11 cellular contexts compared by ENCODE assay signal in the genomic region with DNA sequence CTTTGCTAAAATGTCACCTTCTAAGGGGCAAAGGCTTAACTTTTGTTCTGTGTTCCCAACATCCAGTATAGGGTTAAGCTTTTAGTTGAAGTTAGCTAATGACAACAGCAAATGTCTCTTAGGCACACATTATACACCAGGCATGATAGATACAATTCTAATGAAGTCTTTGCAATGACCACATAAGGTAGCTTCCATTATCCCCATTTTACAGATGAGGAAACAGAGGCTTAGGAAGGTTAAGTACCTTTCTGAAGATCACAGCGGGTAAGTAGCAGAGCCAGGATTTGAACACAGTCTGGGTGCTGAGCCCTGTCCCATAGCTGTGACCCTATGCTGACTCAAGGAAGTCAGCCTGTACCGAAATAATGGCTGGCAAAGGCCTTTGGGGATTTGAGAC. TPM values are rescaled to one million over a fixed set of nuclear protein-coding genes. Genes with fewer than 3 reads are reported as not detected.
DNase-seq lines count a peak whose midpoint lies in the region; ATAC-seq and TF ChIP-seq lines count a peak whose summit lies in the region.
"Had no signal": no experiment of that assay in that cellular context is flagged by ENCODE, and none has a peak within 500 bp of the region (broad histone marks: within the 10 kb centered on the region; RNA-seq: fewer than 3 reads in every experiment).

No MANE protein-coding gene starts in this region.

- peaks cover 41% of the 10 kb centered on the region for H3K4me1 Mint-ChIP-seq in activated naive CD4-positive, alpha-beta T cell treated with anti-CD3 and anti-CD28 coated beads, Interleukin-2, amount 50 U/mL, for 24 hours
- peaks cover 44% of the 10 kb centered on the region for H3K4me1 Mint-ChIP-seq in T-helper 17 cell
- H3K4me1 Mint-ChIP-seq in stimulated activated naive CD8-positive, alpha-beta T cell treated with anti-CD3 and anti-CD28 coated beads, Interleukin-15, amount 100 ng/mL, for 72 hours: peaks cover 47% of the 10 kb centered on the region

- ATAC-seq in T-helper 17 cell: no peak
- no peak for ATAC-seq in stimulated activated naive CD8-positive, alpha-beta T cell treated with anti-CD3 and anti-CD28 coated beads, Interleukin-15, amount 100 ng/mL, for 72 hours
- ATAC-seq in lower lobe of right lung: no peak
- ATAC-seq: mucosa of descending colon had no signal

- peak overlapping the region; percentile 82 to 91 for H3K4me3 ChIP-seq in foreskin fibroblast (ENCODE audit: low read depth in 1 of 2, low read length in 2 of 2)
- no peak overlapping the region for H3K4me3 ChIP-seq in lower lobe of right lung
- H3K4me3 ChIP-seq: mucosa of descending colon had no signal

- H3K27me3 Mint-ChIP-seq in activated naive CD4-positive, alpha-beta T cell treated with anti-CD3 and anti-CD28 coated beads, Interleukin-2, amount 50 U/mL, for 24 hours: no peaks in the 10 kb centered on the region
- H3K27me3 Mint-ChIP-seq in T-helper 17 cell: no peaks in the 10 kb centered on the region
- H3K27me3 Mint-ChIP-seq in stimulated activated naive CD8-positive, alpha-beta T cell treated with anti-CD3 and anti-CD28 coated beads, Interleukin-15, amount 100 ng/mL, for 72 hours: no peaks in the 10 kb centered on the region

- no peak for DNase-seq in activated naive CD4-positive, alpha-beta T cell (lab: John Stamatoyannopoulos, UW)
- DNase-seq in T-helper 17 cell: no peak
- DNase-seq in foreskin fibroblast: no peak
- no peak for DNase-seq in stimulated activated naive CD8-positive, alpha-beta T cell treated with anti-CD3 and anti-CD28 coated beads, Interleukin-15, amount 100 ng/mL, for 72 hours
- DNase-seq in lower lobe of right lung: no peak
- no peak for DNase-seq in stimulated activated CD4-positive, alpha-beta T cell treated with anti-CD3 and anti-CD28 coated beads, Interleukin-4, amount 100 ng/mL, for 4 hours
- DNase-seq in NOMO-1 treated with DMSO at 0.1 percent for 48 hours (lab: John Stamatoyannopoulos, UW; ENCODE audit: unreplicated experiment): no peak
- DNase-seq: mucosa of descending colon, NCI-H1694 had no signal

- TF ChIP-seq CTCF in foreskin fibroblast (IDR thresholded peaks at IDR 0.05; ENCODE audit: low read depth, low read length) (no peak), lower lobe of right lung (IDR thresholded peaks at IDR 0.05) (no peak)

- peak overlapping the region; percentile 96 for H3K4me3 Mint-ChIP-seq in activated naive CD4-positive, alpha-beta T cell treated with anti-CD3 and anti-CD28 coated beads, Interleukin-2, amount 50 U/mL, for 24 hours
- H3K4me3 Mint-ChIP-seq in T-helper 17 cell: peak overlapping the region; percentile 100
- peak overlapping the region; percentile 89 to 90 for H3K4me3 Mint-ChIP-seq in stimulated activated naive CD8-positive, alpha-beta T cell treated with anti-CD3 and anti-CD28 coated beads, Interleukin-15, amount 100 ng/mL, for 72 hours

- H3K36me3 ChIP-seq in lower lobe of right lung: peaks cover 59% of the 10 kb centered on the region

- no peak overlapping the region for H3K27ac ChIP-seq in lower lobe of right lung

- intact Hi-C loops in lower lobe of right lung (cut with DNase I): no loop called here

- no peaks in the 10 kb centered on the region for H3K9me3 Mint-ChIP-seq in activated naive CD4-positive, alpha-beta T cell treated with anti-CD3 and anti-CD28 coated beads, Interleukin-2, amount 50 U/mL, for 24 hours
- H3K9me3 Mint-ChIP-seq in stimulated activated naive CD8-positive, alpha-beta T cell treated with anti-CD3 and anti-CD28 coated beads, Interleukin-15, amount 100 ng/mL, for 72 hours: no peaks in the 10 kb centered on the region

- peak overlapping the region; percentile 35 for H3K27ac Mint-ChIP-seq in activated naive CD4-positive, alpha-beta T cell treated with anti-CD3 and anti-CD28 coated beads, Interleukin-2, amount 50 U/mL, for 24 hours
- H3K27ac Mint-ChIP-seq in T-helper 17 cell: peak overlapping the region; percentile 99
- peak overlapping the region in 1 of 2 donors; percentile 91 for H3K27ac Mint-ChIP-seq in stimulated activated naive CD8-positive, alpha-beta T cell treated with anti-CD3 and anti-CD28 coated beads, Interleukin-15, amount 100 ng/mL, for 72 hours

- H3K9me3 ChIP-seq in T-helper 17 cell (ENCODE audit: control insufficient read depth, low read length, poor library complexity, severe bottlenecking) (no peaks in the 10 kb centered on the region), lower lobe of right lung (no peaks in the 10 kb centered on the region)
- H3K9me3 ChIP-seq: esophagus muscularis mucosa, mucosa of descending colon had no signal

- peaks cover 14% of the 10 kb centered on the region for H3K36me3 Mint-ChIP-seq in activated naive CD4-positive, alpha-beta T cell treated with anti-CD3 and anti-CD28 coated beads, Interleukin-2, amount 50 U/mL, for 24 hours
- H3K36me3 Mint-ChIP-seq in T-helper 17 cell (ENCODE audit: low read depth): peaks cover 9% of the 10 kb centered on the region

- no peaks in the 10 kb centered on the region for H3K27me3 ChIP-seq in lower lobe of right lung (ENCODE audit: low read depth)
- H3K27me3 ChIP-seq: esophagus muscularis mucosa had no signal

- peaks cover 36% of the 10 kb centered on the region for H3K4me1 ChIP-seq in lower lobe of right lung

RNA-seq across cellular contexts. Expression of a gene that starts 1.9 kb away (rescaled TPM):
- total RNA-seq in T-helper 17 cell (100 to 1,000 TPM; 170 to 175 TPM), lower lobe of right lung (64.2 TPM)

RNA-seq across cellular contexts. Expression of a gene that starts 2.2 kb away (rescaled TPM):
- total RNA-seq in T-helper 17 cell (10 to 100 TPM; 38.5 to 42.7 TPM), lower lobe of right lung (61.6 TPM)

RNA-seq across cellular contexts. Expression of a gene that starts 28.0 kb away (rescaled TPM):
- total RNA-seq in T-helper 17 cell (1 to 10 TPM; 3.6 to 3.8 TPM), lower lobe of right lung (6.8 TPM)

RNA-seq across cellular contexts. Expression of a gene that starts 28.1 kb away (rescaled TPM):
- total RNA-seq in T-helper 17 cell (10 to 100 TPM; 35.0 to 42.9 TPM), lower lobe of right lung (26.8 TPM)

RNA-seq across cellular contexts. Expression of a gene that starts 36.1 kb away (rescaled TPM):
- 100 to 1,000 TPM; 185 to 220 TPM for total RNA-seq in T-helper 17 cell
- 236 TPM for total RNA-seq in lower lobe of right lung
